8 cellular contexts compared by ENCODE assay signal in genomic region chr10:31157125-31157983, GRCh38.
DNase-seq lines count a peak whose midpoint lies in the region; ATAC-seq lines count a peak whose summit lies in the region.

No MANE protein-coding gene starts in this region.

- peak in 11 of 14 donors; percentile 21 to 76 (median 59) for DNase-seq in C1 segment of cervical spinal cord (lab: John Stamatoyannopoulos, UW)
- DNase-seq in NCI-H2196 treated with DMSO at 0.1 percent for 48 hours (lab: John Stamatoyannopoulos, UW; ENCODE audit: unreplicated experiment), result peak; percentile 81
- DNase-seq in fibroblast of gingiva (ENCODE audit: low read depth), result peak; percentile 78
- DNase-seq in nucleus accumbens (lab: John Stamatoyannopoulos, UW), result peak in 43 of 56 donors; percentile 8 to 68 (median 44)
- no peak for DNase-seq in kidney glomerular epithelial cell (lab: John Stamatoyannopoulos, UW)
- no peak for DNase-seq in NOMO-1 (lab: John Stamatoyannopoulos, UW; ENCODE audit: unreplicated experiment in 2 of 2)
- no peak for DNase-seq in ureter (ENCODE audit: low spot score)

- no peak for ATAC-seq in GM19324 (IDR thresholded peaks at IDR 0.05; ENCODE audit: low FRiP score, unreplicated experiment)

Comparison
In these comparisons a context has a peak if more than half of its experiments do, and no peak if none do; other contexts are left out.
1. DNase-seq: peak in C1 segment of cervical spinal cord (11 of 14), NCI-H2196 treated with DMSO at 0.1 percent for 48 hours (single experiment), fibroblast of gingiva (single experiment) and nucleus accumbens (43 of 56); none in kidney glomerular epithelial cell (single experiment), NOMO-1 (0 of 2) and ureter (single experiment).